In the genomic region with DNA sequence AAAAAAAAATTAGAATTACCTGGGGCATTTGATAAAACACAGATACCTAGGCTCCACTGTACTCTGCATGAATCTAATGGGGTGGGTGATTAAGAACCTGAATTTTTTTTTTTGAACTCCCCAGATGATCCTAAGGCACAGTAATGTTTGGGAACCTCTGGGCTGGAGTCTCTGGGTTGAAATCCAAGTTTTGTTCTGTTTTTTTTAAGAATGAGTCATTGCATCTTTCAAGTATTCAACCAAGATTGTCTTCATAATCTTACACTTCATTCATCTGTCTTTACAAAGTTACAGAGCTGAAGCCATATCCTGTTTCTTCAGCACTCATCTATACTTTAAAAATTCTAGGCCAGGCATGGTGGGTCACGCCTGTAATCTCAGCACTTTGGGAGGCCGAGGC, we compare ENCODE assay signal across 14 cellular contexts. TPM values are rescaled to one million over a fixed set of nuclear protein-coding genes. Genes with fewer than 3 reads are reported as not detected.
DNase-seq lines count a peak whose midpoint lies in the region; ATAC-seq, FAIRE-seq and TF ChIP-seq lines count a peak whose summit lies in the region.
"Had no signal": no experiment of that assay in that cellular context is flagged by ENCODE, and none has a peak within 500 bp of the region (broad histone marks: within the 10 kb centered on the region; RNA-seq: fewer than 3 reads in every experiment).

No MANE protein-coding gene starts in this region.

- ATAC-seq in activated T-cell treated with anti-CD3 and anti-CD28 coated beads, Interleukin-2, amount 50 U/mL, for 4 hours = no peak
- no peak for ATAC-seq in naive B cell (ENCODE audit: low read depth in 2 of 2)
- no peak for ATAC-seq in left lobe of liver
- ATAC-seq in body of pancreas = no peak
- ATAC-seq: GM23338 had no signal

- no peaks in the 10 kb centered on the region for H3K27me3 Mint-ChIP-seq in activated T-cell treated with anti-CD3 and anti-CD28 coated beads, Interleukin-2, amount 50 U/mL, for 24 hours
- no peaks in the 10 kb centered on the region for H3K27me3 Mint-ChIP-seq in activated T-cell treated with anti-CD3 and anti-CD28 coated beads, Interleukin-2, amount 50 U/mL, for 4 hours (ENCODE audit: low read depth)
- H3K27me3 Mint-ChIP-seq in naive B cell = no peaks in the 10 kb centered on the region
- H3K27me3 Mint-ChIP-seq: progenitor cell of endocrine pancreas had no signal

- DNase-seq in activated T-cell treated with anti-CD3 and anti-CD28 coated beads, Interleukin-2, amount 50 U/mL, for 24 hours = no peak
- no peak for DNase-seq in activated T-cell treated with anti-CD3 and anti-CD28 coated beads, Interleukin-2, amount 50 U/mL, for 4 hours
- DNase-seq in HTR-8/SVneo (ENCODE audit: insufficient read length, low spot score) (peak; percentile 66), cardiac fibroblast (ENCODE audit: low read depth in 2 of 2) (peak; percentile 64 to 73), naive B cell (no peak), left lobe of liver (ENCODE audit: low spot score) (no peak), body of pancreas (no peak), C1 segment of cervical spinal cord (lab: John Stamatoyannopoulos, UW) (no peak)
- DNase-seq: activated T-cell treated with anti-CD3 and anti-CD28 coated beads, Interleukin-2, amount 50 U/mL, for 1 hour; DMS53; NCI-H187 treated with DMSO at 0.1 percent for 48 hours; NCI-H748 treated with DMSO at 0.1 percent for 48 hours had no signal

- H3K36me3 ChIP-seq in body of pancreas (replicated peaks in 1 of 2; ENCODE audit: insufficient read depth in 1 of 2, low read depth in 2 of 2) = no peaks in the 10 kb centered on the region

- no peak overlapping the region for H3K4me3 ChIP-seq in cardiac fibroblast (replicated peaks in 1 of 2; ENCODE audit: low read depth in 2 of 2, low read length in 2 of 2)
- H3K4me3 ChIP-seq in body of pancreas = no peak overlapping the region
- H3K4me3 ChIP-seq: GM23338 had no signal

- H3K4me1 Mint-ChIP-seq in activated T-cell treated with anti-CD3 and anti-CD28 coated beads, Interleukin-2, amount 50 U/mL, for 24 hours (ENCODE audit: low read depth) = peaks cover 39% of the 10 kb centered on the region
- H3K4me1 Mint-ChIP-seq in activated T-cell treated with anti-CD3 and anti-CD28 coated beads, Interleukin-2, amount 50 U/mL, for 4 hours (ENCODE audit: low read depth) = peaks cover 32% of the 10 kb centered on the region
- peaks cover 30 to 53% (median 32%) of the 10 kb centered on the region in 3 donors for H3K4me1 Mint-ChIP-seq in naive B cell
- H3K4me1 Mint-ChIP-seq: GM23338 had no signal

- H3K4me3 Mint-ChIP-seq in activated T-cell treated with anti-CD3 and anti-CD28 coated beads, Interleukin-2, amount 50 U/mL, for 24 hours = no peak overlapping the region
- no peak overlapping the region for H3K4me3 Mint-ChIP-seq in activated T-cell treated with anti-CD3 and anti-CD28 coated beads, Interleukin-2, amount 50 U/mL, for 4 hours
- H3K4me3 Mint-ChIP-seq in naive B cell = peak overlapping the region in 1 of 8 donors; percentile 59
- H3K4me3 Mint-ChIP-seq: GM23338 had no signal

- no peaks in the 10 kb centered on the region for H3K4me1 ChIP-seq in body of pancreas

- H3K27ac ChIP-seq in body of pancreas = no peak overlapping the region

- TF ChIP-seq CTCF in cardiac fibroblast (IDR thresholded peaks at IDR 0.05; ENCODE audit: low read depth, low read length) (no peak), body of pancreas (IDR thresholded peaks at IDR 0.05) (no peak)

- H3K9me3 Mint-ChIP-seq in activated T-cell treated with anti-CD3 and anti-CD28 coated beads, Interleukin-2, amount 50 U/mL, for 24 hours = no peaks in the 10 kb centered on the region
- H3K9me3 Mint-ChIP-seq in activated T-cell treated with anti-CD3 and anti-CD28 coated beads, Interleukin-2, amount 50 U/mL, for 4 hours = no peaks in the 10 kb centered on the region
- H3K9me3 Mint-ChIP-seq in naive B cell = no peaks in the 10 kb centered on the region

- WGBS in body of pancreas, 2 donors = 92 to 100% methylated on average over 2 of the region's 2 CpGs

- H3K36me3 Mint-ChIP-seq in activated T-cell treated with anti-CD3 and anti-CD28 coated beads, Interleukin-2, amount 50 U/mL, for 24 hours (ENCODE audit: low read depth) = peaks cover 29% of the 10 kb centered on the region
- peaks cover 16% of the 10 kb centered on the region for H3K36me3 Mint-ChIP-seq in activated T-cell treated with anti-CD3 and anti-CD28 coated beads, Interleukin-2, amount 50 U/mL, for 4 hours (ENCODE audit: insufficient read depth)
- H3K36me3 Mint-ChIP-seq in naive B cell = peaks cover 0 to 5% of the 10 kb centered on the region in 2 donors

- intact Hi-C loops in body of pancreas (cut with DNase I) = no loop called here

- no peaks in the 10 kb centered on the region for H3K27me3 ChIP-seq in body of pancreas

- no peaks in the 10 kb centered on the region for H3K9me3 ChIP-seq in body of pancreas

- H3K27ac Mint-ChIP-seq in activated T-cell treated with anti-CD3 and anti-CD28 coated beads, Interleukin-2, amount 50 U/mL, for 24 hours = peak overlapping the region; percentile 31
- H3K27ac Mint-ChIP-seq in naive B cell = peak overlapping the region; percentile 27 to 78 (median 52)
- H3K27ac Mint-ChIP-seq: GM23338, progenitor cell of endocrine pancreas had no signal

- no peak for TF ChIP-seq POLR2A in body of pancreas (IDR thresholded peaks at IDR 0.05)

- FAIRE-seq in HTR-8/SVneo (lab: Jason Lieb, UNC) = no peak

RNA-seq across cellular contexts. Expression of gene PIGL, which starts 52.6 kb away (rescaled TPM):
- 10 to 100 TPM; 32.7 to 44.7 (median 35.0) TPM for total RNA-seq in activated T-cell treated with anti-CD3 and anti-CD28 coated beads, Interleukin-2, amount 50 U/mL, for 4 hours
- 10 to 100 TPM in 3 of 6 donors, 1 to 10 TPM in 3; 7.1 to 16.1 (median 9.5) TPM for polyA plus RNA-seq in naive B cell (ENCODE audit: low read depth in 6 of 6)
- total RNA-seq in left lobe of liver (18.5 TPM), body of pancreas (100 to 1,000 TPM in 1 of 2 donors, 10 to 100 TPM in 1; 34.5 to 109 TPM)

RNA-seq across cellular contexts. Expression of gene NCOR1, which starts 54.3 kb away (rescaled TPM):
- 100 to 1,000 TPM in 1 of 3 donors, 10 to 100 TPM in 2; 86.4 to 107 (median 92.2) TPM for total RNA-seq in activated T-cell treated with anti-CD3 and anti-CD28 coated beads, Interleukin-2, amount 50 U/mL, for 4 hours
- polyA plus RNA-seq in naive B cell (ENCODE audit: low read depth in 6 of 6) = 100 to 1,000 TPM in 1 of 6 donors, 10 to 100 TPM in 5; 65.6 to 181 (median 69.0) TPM
- total RNA-seq in left lobe of liver (58.1 TPM), body of pancreas (100 to 1,000 TPM; 120 to 230 TPM)

Comparison
In these comparisons a context has a peak if more than half of its experiments do, and no peak if none do; other contexts are left out.
1. DNase-seq: peak in HTR-8/SVneo (single experiment) and cardiac fibroblast (2 of 2); none in activated T-cell treated with anti-CD3 and anti-CD28 coated beads, Interleukin-2, amount 50 U/mL, for 24 hours (single experiment), activated T-cell treated with anti-CD3 and anti-CD28 coated beads, Interleukin-2, amount 50 U/mL, for 4 hours (single experiment), naive B cell (single experiment), left lobe of liver (single experiment), body of pancreas (0 of 4) and C1 segment of cervical spinal cord (0 of 14).